In the genomic region with DNA sequence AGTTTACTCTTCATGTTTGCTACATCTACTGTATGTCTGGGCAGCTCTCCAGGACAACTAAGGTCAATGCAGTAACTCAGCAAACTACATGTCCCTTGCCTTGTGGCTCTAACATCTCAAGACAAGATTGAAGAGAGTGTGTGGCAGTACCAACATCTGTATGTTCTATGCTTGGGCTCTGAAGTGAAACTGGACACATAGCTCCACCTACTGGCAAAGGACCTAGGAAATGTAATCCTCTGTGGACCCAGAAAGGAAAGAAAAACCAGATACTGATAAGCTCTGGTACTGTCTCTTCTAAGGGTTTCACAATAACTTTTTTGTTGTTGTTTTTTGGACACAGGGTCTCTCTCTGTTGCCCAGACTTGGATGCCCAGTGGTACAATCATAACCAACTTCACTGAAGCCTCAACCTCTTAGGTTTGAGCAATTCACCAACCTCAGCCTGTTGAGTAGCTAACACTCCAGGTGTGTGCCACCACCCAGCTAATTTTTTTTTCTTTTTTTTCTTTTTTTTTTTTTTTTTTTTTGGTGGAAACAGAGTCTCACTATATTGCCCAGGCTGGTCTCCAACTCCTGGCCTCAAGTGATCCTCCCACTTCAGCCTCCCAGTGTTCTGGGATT, we compare ENCODE assay signal across 8 cellular contexts.
DNase-seq lines count a peak whose midpoint lies in the region; ATAC-seq and TF ChIP-seq lines count a peak whose summit lies in the region.

No MANE protein-coding gene starts in this region.

- peak; percentile 27 for DNase-seq in COLO668 (lab: John Stamatoyannopoulos, UW; ENCODE audit: unreplicated experiment)
- peak; percentile 38 for DNase-seq in NCI-H2227 (lab: John Stamatoyannopoulos, UW; ENCODE audit: unreplicated experiment)
- DNase-seq in activated CD4-positive, alpha-beta T cell treated with anti-CD3 and anti-CD28 coated beads, Interleukin-2, amount 10 ng/mL, durations not matched to agents 24 days and 14 days: peak; percentile 90
- peak; percentile 68 for DNase-seq in epidermal melanocyte (ENCODE audit: insufficient read length, low spot score)
- peak; percentile 77 for DNase-seq in mucosa of gallbladder (ENCODE audit: low spot score)
- no peak for DNase-seq in thoracic aorta (ENCODE audit: low spot score)

- TF ChIP-seq CTCF in thoracic aorta (IDR thresholded peaks at IDR 0.05): peak; percentile 46

- no peaks in the 10 kb centered on the region for H3K9me3 ChIP-seq in thoracic aorta

- H3K4me1 Mint-ChIP-seq in activated CD4-positive, alpha-beta T cell treated with anti-CD3 and anti-CD28 coated beads, Interleukin-2, amount 10 ng/mL, durations not matched to agents 24 days and 14 days: peaks cover 4% of the 10 kb centered on the region

- H3K27ac Mint-ChIP-seq in activated CD4-positive, alpha-beta T cell treated with anti-CD3 and anti-CD28 coated beads, Interleukin-2, amount 10 ng/mL, durations not matched to agents 24 days and 14 days: no peak overlapping the region

- H3K27me3 ChIP-seq in thoracic aorta (replicated peaks; ENCODE audit: insufficient read depth): no peaks in the 10 kb centered on the region

- no peaks in the 10 kb centered on the region for H3K36me3 Mint-ChIP-seq in activated CD4-positive, alpha-beta T cell treated with anti-CD3 and anti-CD28 coated beads, Interleukin-2, amount 10 ng/mL, durations not matched to agents 24 days and 14 days (ENCODE audit: low read depth)

- H3K4me3 Mint-ChIP-seq in activated CD4-positive, alpha-beta T cell treated with anti-CD3 and anti-CD28 coated beads, Interleukin-2, amount 10 ng/mL, durations not matched to agents 24 days and 14 days: no peak overlapping the region

- peak; percentile 96 for ATAC-seq in GM19035 (IDR thresholded peaks at IDR 0.05; ENCODE audit: unreplicated experiment)
- peak; percentile 87 for ATAC-seq in HG03108 (IDR thresholded peaks at IDR 0.05; ENCODE audit: unreplicated experiment)
- ATAC-seq in thoracic aorta (ENCODE audit: insufficient number of reproducible peaks, low FRiP score, low read depth): peak; percentile 48

- intact Hi-C loops in activated CD4-positive, alpha-beta T cell treated with anti-CD3 and anti-CD28 coated beads, Interleukin-2, amount 10 ng/mL, durations not matched to agents 24 days and 14 days (cut with micrococcal nuclease): loop anchor here (1.0 to 10.0 kb wide), 5 partner anchors 100 to 1155 kb away; no protein-coding TSS in a partner anchor

- H3K4me3 ChIP-seq in thoracic aorta: no peak overlapping the region

- peaks cover 7 to 15% of the 10 kb centered on the region in 2 donors for H3K4me1 ChIP-seq in thoracic aorta (ENCODE audit: control insufficient read depth in 1 of 2, low read depth in 2 of 2)

- H3K9me3 Mint-ChIP-seq in activated CD4-positive, alpha-beta T cell treated with anti-CD3 and anti-CD28 coated beads, Interleukin-2, amount 10 ng/mL, durations not matched to agents 24 days and 14 days: peaks cover 3% of the 10 kb centered on the region

- H3K36me3 ChIP-seq in thoracic aorta: no peaks in the 10 kb centered on the region

- peaks cover 2% of the 10 kb centered on the region for H3K27me3 Mint-ChIP-seq in activated CD4-positive, alpha-beta T cell treated with anti-CD3 and anti-CD28 coated beads, Interleukin-2, amount 10 ng/mL, durations not matched to agents 24 days and 14 days

- peak overlapping the region in 1 of 2 donors; percentile 57 for H3K27ac ChIP-seq in thoracic aorta
